In the genomic region with DNA sequence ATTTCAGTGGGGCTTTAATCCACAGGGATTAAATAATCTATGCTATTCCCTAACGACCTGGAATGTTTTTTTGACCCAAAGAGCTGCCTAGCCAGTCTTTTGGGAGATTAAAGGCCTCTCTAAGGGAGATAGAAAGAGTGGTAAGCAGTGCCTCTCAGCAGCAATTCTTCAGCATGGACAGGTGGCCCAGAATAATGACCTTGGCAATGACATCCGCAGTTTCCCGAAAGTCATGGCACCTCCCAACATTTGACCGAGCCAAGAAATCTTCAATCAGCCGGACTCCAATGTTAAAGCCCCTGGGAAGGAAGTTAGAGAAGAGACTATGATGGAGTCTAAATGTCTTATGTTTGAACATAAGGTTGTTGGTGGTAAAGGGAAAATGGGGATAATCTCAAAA, we compare ENCODE assay signal across 16 cellular contexts.
"Had no signal": no experiment of that assay in that cellular context is flagged by ENCODE, and none has a peak within 500 bp of the region (broad histone marks: within the 10 kb centered on the region; RNA-seq: fewer than 3 reads in every experiment).

No MANE protein-coding gene starts in this region.

- H3K4me3 ChIP-seq: lung had no signal

- DNase-seq: activated CD8-positive, alpha-beta T cell treated with anti-CD3 and anti-CD28 coated beads for 36 hours; activated effector memory CD4-positive, alpha-beta T cell treated with Interleukin-2 at 50 U/mL for 16 hours; activated T-cell treated with anti-CD3 and anti-CD28 coated beads, Interleukin-2, amount 50 U/mL, for 4 hours; dermis blood vessel endothelial cell; effector memory CD4-positive, alpha-beta T cell; foreskin fibroblast; hypothalamus; islet precursor cell; nucleus accumbens; posterior cingulate gyrus; retina; stimulated activated CD8-positive, alpha-beta memory T cell treated with anti-CD3 and anti-CD28 coated beads, Interleukin-4, amount 100 ng/mL, for 48 hours; stimulated activated naive CD8-positive, alpha-beta T cell treated with anti-CD3 and anti-CD28 coated beads, Interleukin-15, Interleukin-2, amounts not matched to agents 100 U/mL and 50 U/mL, for 24 hours; T-helper 2 cell had no signal

- ATAC-seq: activated CD8-positive, alpha-beta T cell treated with anti-CD3 and anti-CD28 coated beads for 36 hours; activated naive CD4-positive, alpha-beta T cell treated with anti-CD3 and anti-CD28 coated beads, Interleukin-2, amount 50 U/mL, for 72 hours; activated T-cell treated with anti-CD3 and anti-CD28 coated beads, Interleukin-2, amount 50 U/mL, for 4 hours; stimulated activated naive CD8-positive, alpha-beta T cell treated with anti-CD3 and anti-CD28 coated beads, Interleukin-15, Interleukin-2, amounts not matched to agents 100 U/mL and 50 U/mL, for 24 hours had no signal
